Comparison of ENCODE assay signal across 1 cellular context in the genomic region with DNA sequence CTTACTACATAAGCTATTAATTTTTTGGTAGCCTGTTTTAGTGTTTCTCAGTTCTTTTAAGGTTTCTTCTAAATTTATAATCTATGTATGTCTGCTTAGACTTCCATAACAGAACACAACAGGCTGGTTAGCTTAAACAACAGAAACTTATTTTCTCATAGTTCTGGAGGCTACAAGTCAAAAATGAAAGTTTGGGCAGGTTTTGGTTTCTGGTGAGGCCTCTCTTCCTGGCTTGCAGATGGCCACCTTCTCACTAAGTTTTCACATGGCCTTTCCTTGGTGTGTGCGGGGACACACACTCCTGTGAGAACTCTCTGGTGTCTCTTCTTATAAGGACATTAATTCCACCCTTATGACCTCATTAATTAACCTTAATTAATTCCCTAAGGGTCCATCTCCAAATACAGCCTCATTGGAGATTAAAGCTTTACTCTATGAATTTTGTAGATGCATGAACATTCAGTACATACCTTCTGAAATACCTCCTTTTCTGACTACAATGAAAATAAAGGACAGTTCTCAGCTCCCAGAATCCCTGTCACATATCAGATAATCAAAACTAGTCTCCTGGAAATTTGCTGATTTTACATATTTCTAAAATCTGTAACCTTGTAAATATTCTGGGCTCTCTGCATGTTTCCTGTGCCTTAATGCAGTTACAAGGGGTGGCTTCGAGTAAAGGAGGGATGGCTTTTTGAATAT.
TF ChIP-seq lines count a peak whose summit lies in the region.

No MANE protein-coding gene starts in this region.

TF ChIP-seq in GM12878, 131 proteins besides CTCF, POLR2A, EP300 and RAD21:
- TF ChIP-seq IKZF2 (IDR thresholded peaks at IDR 0.05) (no peak), ESRRA (IDR thresholded peaks at IDR 0.05; ENCODE audit: low read length) (no peak), RUNX3 (IDR thresholded peaks at IDR 0.05; ENCODE audit: low read length) (peak; percentile 53), NFXL1 (IDR thresholded peaks at IDR 0.05; ENCODE audit: borderline replicate concordance) (no peak), ZNF217 (IDR thresholded peaks at IDR 0.05) (no peak)
- TF ChIP-seq, protein P1, sequence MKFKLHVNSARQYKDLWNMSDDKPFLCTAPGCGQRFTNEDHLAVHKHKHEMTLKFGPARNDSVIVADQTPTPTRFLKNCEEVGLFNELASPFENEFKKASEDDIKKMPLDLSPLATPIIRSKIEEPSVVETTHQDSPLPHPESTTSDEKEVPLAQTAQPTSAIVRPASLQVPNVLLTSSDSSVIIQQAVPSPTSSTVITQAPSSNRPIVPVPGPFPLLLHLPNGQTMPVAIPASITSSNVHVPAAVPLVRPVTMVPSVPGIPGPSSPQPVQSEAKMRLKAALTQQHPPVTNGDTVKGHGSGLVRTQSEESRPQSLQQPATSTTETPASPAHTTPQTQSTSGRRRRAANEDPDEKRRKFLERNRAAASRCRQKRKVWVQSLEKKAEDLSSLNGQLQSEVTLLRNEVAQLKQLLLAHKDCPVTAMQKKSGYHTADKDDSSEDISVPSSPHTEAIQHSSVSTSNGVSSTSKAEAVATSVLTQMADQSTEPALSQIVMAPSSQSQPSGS (IDR thresholded peaks at IDR 0.05; ENCODE audit: low read length): peak; percentile 20; the same call in 1 of the 2 replicates
- TF ChIP-seq, protein P2, sequence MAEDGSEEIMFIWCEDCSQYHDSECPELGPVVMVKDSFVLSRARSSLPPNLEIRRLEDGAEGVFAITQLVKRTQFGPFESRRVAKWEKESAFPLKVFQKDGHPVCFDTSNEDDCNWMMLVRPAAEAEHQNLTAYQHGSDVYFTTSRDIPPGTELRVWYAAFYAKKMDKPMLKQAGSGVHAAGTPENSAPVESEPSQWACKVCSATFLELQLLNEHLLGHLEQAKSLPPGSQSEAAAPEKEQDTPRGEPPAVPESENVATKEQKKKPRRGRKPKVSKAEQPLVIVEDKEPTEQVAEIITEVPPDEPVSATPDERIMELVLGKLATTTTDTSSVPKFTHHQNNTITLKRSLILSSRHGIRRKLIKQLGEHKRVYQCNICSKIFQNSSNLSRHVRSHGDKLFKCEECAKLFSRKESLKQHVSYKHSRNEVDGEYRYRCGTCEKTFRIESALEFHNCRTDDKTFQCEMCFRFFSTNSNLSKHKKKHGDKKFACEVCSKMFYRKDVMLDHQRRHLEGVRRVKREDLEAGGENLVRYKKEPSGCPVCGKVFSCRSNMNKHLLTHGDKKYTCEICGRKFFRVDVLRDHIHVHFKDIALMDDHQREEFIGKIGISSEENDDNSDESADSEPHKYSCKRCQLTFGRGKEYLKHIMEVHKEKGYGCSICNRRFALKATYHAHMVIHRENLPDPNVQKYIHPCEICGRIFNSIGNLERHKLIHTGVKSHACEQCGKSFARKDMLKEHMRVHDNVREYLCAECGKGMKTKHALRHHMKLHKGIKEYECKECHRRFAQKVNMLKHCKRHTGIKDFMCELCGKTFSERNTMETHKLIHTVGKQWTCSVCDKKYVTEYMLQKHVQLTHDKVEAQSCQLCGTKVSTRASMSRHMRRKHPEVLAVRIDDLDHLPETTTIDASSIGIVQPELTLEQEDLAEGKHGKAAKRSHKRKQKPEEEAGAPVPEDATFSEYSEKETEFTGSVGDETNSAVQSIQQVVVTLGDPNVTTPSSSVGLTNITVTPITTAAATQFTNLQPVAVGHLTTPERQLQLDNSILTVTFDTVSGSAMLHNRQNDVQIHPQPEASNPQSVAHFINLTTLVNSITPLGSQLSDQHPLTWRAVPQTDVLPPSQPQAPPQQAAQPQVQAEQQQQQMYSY (CRISPR knock-in tag; IDR thresholded peaks at IDR 0.05): no peak
TF ChIP-seq in GM12878: peak in this region for 2.
